11 cellular contexts compared by ENCODE assay signal in the genomic region with DNA sequence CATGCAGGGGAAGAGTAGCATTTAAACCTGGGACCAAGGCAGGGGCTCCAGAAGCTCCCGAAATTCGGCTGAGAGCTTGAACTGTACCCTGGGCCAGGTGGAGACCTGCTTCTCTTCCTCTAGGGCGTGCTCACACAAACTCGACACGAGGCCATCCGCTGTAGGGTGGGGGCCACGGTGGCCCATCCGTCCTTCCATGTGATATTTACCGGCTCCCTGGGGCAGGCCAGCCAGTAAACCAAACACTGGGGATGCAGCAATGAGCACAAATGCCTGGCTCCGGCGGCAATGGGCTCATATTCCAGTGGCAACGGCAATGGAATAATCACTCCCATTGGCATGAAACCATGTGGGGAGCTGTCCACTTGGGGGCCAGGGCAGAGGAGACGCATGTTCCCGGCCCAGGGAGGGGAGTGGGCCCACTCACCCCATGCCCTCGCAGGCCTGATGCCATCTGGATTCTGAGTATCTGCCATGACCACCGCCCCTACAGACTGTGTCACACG. TPM values are rescaled to one million over a fixed set of nuclear protein-coding genes. Genes with fewer than 3 reads are reported as not detected.
A peak's percentile ranks its signal among the peaks of the same experiment; 100 is the strongest.
DNase-seq lines count a peak whose midpoint lies in the region; TF ChIP-seq lines count a peak whose summit lies in the region.
"Had no signal": no experiment of that assay in that cellular context is flagged by ENCODE, and none has a peak within 500 bp of the region (broad histone marks: within the 10 kb centered on the region; RNA-seq: fewer than 3 reads in every experiment).

No MANE protein-coding gene starts in this region.

- no peak for TF ChIP-seq CTCF in hepatocyte (IDR thresholded peaks at IDR 0.05; ENCODE audit: poor library complexity)

- H3K36me3 ChIP-seq in BLaER1: peaks cover 58% of the 10 kb centered on the region
- H3K36me3 ChIP-seq in hepatocyte (replicated peaks; ENCODE audit: insufficient read depth, low read depth): no peaks in the 10 kb centered on the region
- H3K36me3 ChIP-seq in rectal smooth muscle tissue (ENCODE audit: control insufficient read depth, insufficient read depth, low read length): peaks cover 2% of the 10 kb centered on the region

- H3K9me3 ChIP-seq in BLaER1 (no peaks in the 10 kb centered on the region), hepatocyte (ENCODE audit: low read depth) (no peaks in the 10 kb centered on the region)

- no peak overlapping the region for H3K4me3 ChIP-seq in BLaER1
- H3K4me3 ChIP-seq in hepatocyte: no peak overlapping the region
- peak overlapping the region; percentile 41 for H3K4me3 ChIP-seq in rectal smooth muscle tissue (ENCODE audit: low read length)

- 78% methylated on average over 17 of the region's 17 CpGs for WGBS in hepatocyte (ENCODE audit: low lambda C conversion rate, missing lambda C conversion rate)

- H4K20me1 ChIP-seq in BLaER1 (peaks cover 99% of the 10 kb centered on the region), hepatocyte (ENCODE audit: insufficient read depth, poor library complexity, severe bottlenecking) (peaks cover 53% of the 10 kb centered on the region)

- H3K4me2 ChIP-seq in BLaER1 (peak overlapping the region; percentile 59; the same call in 1 of the 2 replicates), hepatocyte (peak overlapping the region; percentile 75)

- peaks cover 96% of the 10 kb centered on the region for H3K79me2 ChIP-seq in hepatocyte

- H3K27ac ChIP-seq in BLaER1: peak overlapping the region; percentile 59; the same call in 1 of the 2 replicates
- peak overlapping the region; percentile 4 for H3K27ac ChIP-seq in angular gyrus (ENCODE audit: low read depth, low read length)
- peak overlapping the region; percentile 98 for H3K27ac ChIP-seq in hepatocyte
- peak overlapping the region; percentile 86 for H3K27ac ChIP-seq in rectal smooth muscle tissue (ENCODE audit: low read depth, low read length)

- H3K4me1 ChIP-seq in BLaER1 (peaks cover 63% of the 10 kb centered on the region), hepatocyte (ENCODE audit: insufficient read depth) (peaks cover 70% of the 10 kb centered on the region), rectal smooth muscle tissue (ENCODE audit: control insufficient read depth, insufficient read depth, low read length) (peaks cover 39% of the 10 kb centered on the region)

- H3K27me3 ChIP-seq in BLaER1 (no peaks in the 10 kb centered on the region), hepatocyte (no peaks in the 10 kb centered on the region), rectal smooth muscle tissue (ENCODE audit: control insufficient read depth, insufficient read depth, low read length) (no peaks in the 10 kb centered on the region)

- H3K9me2 ChIP-seq in hepatocyte (replicated peaks; ENCODE audit: insufficient read depth): no peaks in the 10 kb centered on the region

- H3K9ac ChIP-seq in BLaER1: peak overlapping the region; percentile 44; the same call in 1 of the 2 replicates
- H3K9ac ChIP-seq in rectal smooth muscle tissue (ENCODE audit: low read length): no peak overlapping the region

- DNase-seq in hepatocyte (ENCODE audit: low spot score): no peak
- no peak for DNase-seq in stimulated activated CD4-positive, alpha-beta T cell treated with anti-CD3 and anti-CD28 coated beads, Interleukin-2, amount 100 ng/mL, for 48 hours
- no peak for DNase-seq in stimulated activated CD8-positive, alpha-beta memory T cell treated with anti-CD3 and anti-CD28 coated beads, Interleukin-4, amount 100 ng/mL, for 48 hours
- no peak for DNase-seq in globus pallidus (ENCODE audit: low spot score)
- DNase-seq in NCI-H2081 treated with DMSO at 0.1 percent for 48 hours (lab: John Stamatoyannopoulos, UW): no peak
- DNase-seq: AML-193; KG1; stimulated activated CD4-positive, alpha-beta T cell treated with anti-CD3 and anti-CD28 coated beads, Interleukin-2, amount 100 ng/mL, for 24 hours had no signal

- no peak overlapping the region for H2AFZ ChIP-seq in hepatocyte

RNA-seq across cellular contexts. Expression of a gene that starts 10.8 kb away (rescaled TPM):
- total RNA-seq in hepatocyte: 71.8 and 81.7 TPM in 2 replicates
- polyA plus RNA-seq in hepatocyte: 111 and 114 TPM in 2 replicates

RNA-seq across cellular contexts. Expression of a gene that starts 12.9 kb away (rescaled TPM):
- 5.5 and 6.2 TPM in 2 replicates for total RNA-seq in hepatocyte
- polyA plus RNA-seq in hepatocyte: 6.5 and 11.1 TPM in 2 replicates

RNA-seq across cellular contexts. Expression of a gene that starts 46.2 kb away (rescaled TPM):
- total RNA-seq in hepatocyte: 11.2 and 16.6 TPM in 2 replicates
- polyA plus RNA-seq in hepatocyte: 17.0 and 21.9 TPM in 2 replicates

RNA-seq across cellular contexts. Expression of a gene that starts 50.9 kb away (rescaled TPM):
- 27.5 and 28.1 TPM in 2 replicates for total RNA-seq in hepatocyte
- 34.4 and 45.2 TPM in 2 replicates for polyA plus RNA-seq in hepatocyte

Comparison
In these comparisons a context has a peak if more than half of its experiments do, and no peak if none do; other contexts are left out.
1. H3K27ac ChIP-seq: peak in every context shown above with its lines; median percentile 98 in hepatocyte; 86 in rectal smooth muscle tissue; 59 in BLaER1; 4 in angular gyrus.